In genomic region chr7:140542226-140542625, GRCh38 we compare ENCODE assay signal across 9 cellular contexts.
DNase-seq lines count a peak whose midpoint lies in the region; ATAC-seq and TF ChIP-seq lines count a peak whose summit lies in the region.
"Had no signal": no experiment of that assay in that cellular context is flagged by ENCODE, and none has a peak within 500 bp of the region (broad histone marks: within the 10 kb centered on the region; RNA-seq: fewer than 3 reads in every experiment).

No MANE protein-coding gene starts in this region.

- no peaks in the 10 kb centered on the region for H3K36me3 Mint-ChIP-seq in activated CD4-positive, alpha-beta T cell treated with anti-CD3 and anti-CD28 coated beads for 36 hours (ENCODE audit: low read depth)

- no peaks in the 10 kb centered on the region for H3K9me3 Mint-ChIP-seq in activated CD4-positive, alpha-beta T cell treated with anti-CD3 and anti-CD28 coated beads for 36 hours (ENCODE audit: low read depth)

- no peaks in the 10 kb centered on the region for H3K36me3 ChIP-seq in ACC112 (ENCODE audit: insufficient read depth, low read length)
- peaks cover 0 to 30% of the 10 kb centered on the region in 2 donors for H3K36me3 ChIP-seq in muscle layer of duodenum (ENCODE audit: control insufficient read depth in 1 of 2, insufficient read depth in 2 of 2, low read length in 2 of 2)
- H3K36me3 ChIP-seq: BE2C had no signal

- H3K27me3 ChIP-seq in ACC112 (ENCODE audit: insufficient read depth, low read length): no peaks in the 10 kb centered on the region
- no peaks in the 10 kb centered on the region for H3K27me3 ChIP-seq in muscle layer of duodenum (ENCODE audit: low read depth, low read length)
- H3K27me3 ChIP-seq: BE2C had no signal

- DNase-seq in RWPE1 (ENCODE audit: low spot score): no peak
- DNase-seq in fibroblast of the aortic adventitia (ENCODE audit: low read depth): peak; percentile 79
- no peak for DNase-seq in activated CD4-positive, alpha-beta T cell treated with anti-CD3 and anti-CD28 coated beads for 36 hours
- no peak for DNase-seq in KG1 (lab: John Stamatoyannopoulos, UW)

- H3K27ac Mint-ChIP-seq in activated CD4-positive, alpha-beta T cell treated with anti-CD3 and anti-CD28 coated beads for 36 hours: no peak overlapping the region

- H3K79me2 ChIP-seq in ACC112 (ENCODE audit: control insufficient read depth, insufficient read depth, low read length, unreplicated experiment): no peaks in the 10 kb centered on the region

- H3K27me3 Mint-ChIP-seq in activated CD4-positive, alpha-beta T cell treated with anti-CD3 and anti-CD28 coated beads for 36 hours: no peaks in the 10 kb centered on the region

- no peaks in the 10 kb centered on the region for H3K9me3 ChIP-seq in muscle layer of duodenum (ENCODE audit: control insufficient read depth in 1 of 2, low read length in 2 of 2)
- H3K9me3 ChIP-seq: BE2C had no signal

- H3K27ac ChIP-seq in ACC112 (ENCODE audit: low read depth, low read length): peak overlapping the region; percentile 65
- peak overlapping the region; percentile 99 for H3K27ac ChIP-seq in RWPE1
- H3K27ac ChIP-seq in muscle layer of duodenum (ENCODE audit: low read length): peak overlapping the region; percentile 56

- H3K4me3 ChIP-seq in ACC112 (ENCODE audit: low read depth, low read length): peak overlapping the region; percentile 54
- H3K4me3 ChIP-seq in fibroblast of the aortic adventitia (ENCODE audit: low read depth, low read length): peak overlapping the region; percentile 41
- peak overlapping the region in 1 of 2 donors; percentile 15 for H3K4me3 ChIP-seq in muscle layer of duodenum (ENCODE audit: low read depth in 1 of 2, low read length in 2 of 2)

- ATAC-seq in HG03457 (IDR thresholded peaks at IDR 0.05; ENCODE audit: unreplicated experiment) (no peak), GM21381 (IDR thresholded peaks at IDR 0.05; ENCODE audit: unreplicated experiment) (no peak)
- no peak for ATAC-seq in activated CD4-positive, alpha-beta T cell treated with anti-CD3 and anti-CD28 coated beads for 36 hours

- no peak for TF ChIP-seq CTCF in RWPE1 (conservative IDR thresholded peaks at IDR 0.05; ENCODE audit: low read depth)
- no peak for TF ChIP-seq CTCF in fibroblast of the aortic adventitia (IDR thresholded peaks at IDR 0.05; ENCODE audit: insufficient read depth, low read length)

- H3K4me1 ChIP-seq in ACC112 (ENCODE audit: control insufficient read depth, insufficient read depth, low read length, unreplicated experiment) (peaks cover 13% of the 10 kb centered on the region), muscle layer of duodenum (ENCODE audit: control insufficient read depth in 1 of 2, insufficient read depth in 2 of 2, low read length in 2 of 2) (peaks cover 18 to 42% of the 10 kb centered on the region in 2 donors)

- POLR2A ChIA-PET in RWPE1 (lab: Yijun Ruan, JAX; ENCODE audit: low non-redundant PET): no interaction called here
- POLR2A ChIA-PET in activated CD4-positive, alpha-beta T cell treated with anti-CD3 and anti-CD28 coated beads for 36 hours (lab: Charles Lee): no interaction called here

- CTCF ChIA-PET in RWPE1 (lab: Yijun Ruan, JAX): no interaction called here
- CTCF ChIA-PET in activated CD4-positive, alpha-beta T cell treated with anti-CD3 and anti-CD28 coated beads for 36 hours (lab: Charles Lee): no interaction called here

- H3K4me3 Mint-ChIP-seq in activated CD4-positive, alpha-beta T cell treated with anti-CD3 and anti-CD28 coated beads for 36 hours: no peak overlapping the region

- H3K4me1 Mint-ChIP-seq in activated CD4-positive, alpha-beta T cell treated with anti-CD3 and anti-CD28 coated beads for 36 hours: no peaks in the 10 kb centered on the region

- intact Hi-C loops in activated CD4-positive, alpha-beta T cell treated with anti-CD3 and anti-CD28 coated beads for 36 hours (cut with DNase I, micrococcal nuclease): no loop called here

- H2AFZ ChIP-seq in ACC112 (ENCODE audit: low read length, unreplicated experiment): peak overlapping the region; percentile 17
